Comparison of ENCODE assay signal across 8 cellular contexts in the genomic region with DNA sequence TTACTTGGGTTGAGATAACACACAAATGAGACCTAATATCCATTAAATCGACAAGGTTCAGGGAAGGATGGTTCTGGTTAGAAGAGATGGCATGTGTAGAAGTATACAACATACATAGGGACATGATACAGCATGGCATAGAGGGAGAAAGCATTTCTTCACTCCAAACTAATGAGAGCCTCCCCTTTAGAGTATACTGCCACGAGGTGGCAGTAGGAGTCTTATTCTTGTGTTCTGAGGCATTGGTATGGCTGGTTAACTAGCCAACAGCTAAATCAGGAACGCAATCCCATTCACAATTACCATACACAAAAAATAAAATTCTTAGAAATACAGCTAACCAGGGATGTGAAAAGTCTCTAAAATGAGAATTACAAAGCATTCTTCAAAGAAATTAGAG. TPM values are rescaled to one million over a fixed set of nuclear protein-coding genes. Genes with fewer than 3 reads are reported as not detected.
A peak's percentile ranks its signal among the peaks of the same experiment; 100 is the strongest.
DNase-seq lines count a peak whose midpoint lies in the region; ATAC-seq and TF ChIP-seq lines count a peak whose summit lies in the region.

No MANE protein-coding gene starts in this region.

- POLR2A ChIA-PET in activated CD8-positive, alpha-beta T cell treated with anti-CD3 and anti-CD28 coated beads, Interleukin-2, amount 10 ng/mL, durations not matched to agents 7 days and 5 days (lab: Charles Lee) = no interaction called here

- ATAC-seq in activated CD8-positive, alpha-beta T cell treated with anti-CD3 and anti-CD28 coated beads, Interleukin-2, amount 10 ng/mL, durations not matched to agents 7 days and 5 days = peak; percentile 44
- no peak for ATAC-seq in GM19455 (IDR thresholded peaks at IDR 0.05; ENCODE audit: unreplicated experiment)
- ATAC-seq in HG03521 (IDR thresholded peaks at IDR 0.05; ENCODE audit: unreplicated experiment) = no peak

- intact Hi-C loops in head of caudate nucleus (cut with DNase I) = no loop called here

- H3K27me3 Mint-ChIP-seq in activated CD8-positive, alpha-beta T cell treated with anti-CD3 and anti-CD28 coated beads, Interleukin-2, amount 10 ng/mL, durations not matched to agents 7 days and 5 days (ENCODE audit: low read depth) = peaks cover 13% of the 10 kb centered on the region

- no peak overlapping the region for H3K27ac Mint-ChIP-seq in activated CD8-positive, alpha-beta T cell treated with anti-CD3 and anti-CD28 coated beads, Interleukin-2, amount 10 ng/mL, durations not matched to agents 7 days and 5 days

- DNase-seq in Ammon's horn (ENCODE audit: low spot score) (peak; percentile 41), GM12865 (ENCODE audit: low read depth) (peak; percentile 32), NCI-H2081 (lab: John Stamatoyannopoulos, UW) (peak; percentile 20 to 26), head of caudate nucleus (peak in 26 of 42 donors; percentile 1 to 65 (median 28))
- DNase-seq in activated CD8-positive, alpha-beta T cell treated with anti-CD3 and anti-CD28 coated beads, Interleukin-2, amount 10 ng/mL, durations not matched to agents 7 days and 5 days = peak; percentile 43
- peak; percentile 32 for DNase-seq in stimulated activated CD4-positive, alpha-beta T cell treated with anti-CD3 and anti-CD28 coated beads, Interleukin-4, amount 100 ng/mL, for 24 hours

- H3K4me1 Mint-ChIP-seq in activated CD8-positive, alpha-beta T cell treated with anti-CD3 and anti-CD28 coated beads, Interleukin-2, amount 10 ng/mL, durations not matched to agents 7 days and 5 days (ENCODE audit: low read depth) = no peaks in the 10 kb centered on the region

- no peak overlapping the region for H3K4me3 Mint-ChIP-seq in activated CD8-positive, alpha-beta T cell treated with anti-CD3 and anti-CD28 coated beads, Interleukin-2, amount 10 ng/mL, durations not matched to agents 7 days and 5 days

- TF ChIP-seq CTCF in GM12865 (IDR thresholded peaks at IDR 0.05; ENCODE audit: insufficient read depth, low read depth, low read length, missing control alignments) = peak; percentile 30

- no peaks in the 10 kb centered on the region for H3K9me3 Mint-ChIP-seq in activated CD8-positive, alpha-beta T cell treated with anti-CD3 and anti-CD28 coated beads, Interleukin-2, amount 10 ng/mL, durations not matched to agents 7 days and 5 days (ENCODE audit: insufficient read depth)

- no peak overlapping the region for H3K4me3 ChIP-seq in GM12865 (ENCODE audit: low read depth, low read length)

- CTCF ChIA-PET in activated CD8-positive, alpha-beta T cell treated with anti-CD3 and anti-CD28 coated beads, Interleukin-2, amount 10 ng/mL, durations not matched to agents 7 days and 5 days (lab: Charles Lee) = interaction anchor here (0.6 to 2.6 kb wide), 6 partner anchors 11 to 1017 kb away, joined by 3 to 11 read pairs (median 5); no protein-coding TSS in a partner anchor

- no peaks in the 10 kb centered on the region for H3K36me3 Mint-ChIP-seq in activated CD8-positive, alpha-beta T cell treated with anti-CD3 and anti-CD28 coated beads, Interleukin-2, amount 10 ng/mL, durations not matched to agents 7 days and 5 days (ENCODE audit: low read depth)

RNA-seq across cellular contexts. Expression of a gene that starts 29.1 kb away (rescaled TPM):
- 1 to 10 TPM in 1 of 2 experiments, under 1 TPM in 1; 0.87 to 1.5 TPM for total RNA-seq in activated CD8-positive, alpha-beta T cell treated with anti-CD3 and anti-CD28 coated beads, Interleukin-2, amount 10 ng/mL, durations not matched to agents 7 days and 5 days
